Comparison of ENCODE assay signal across 8 cellular contexts in the genomic region with DNA sequence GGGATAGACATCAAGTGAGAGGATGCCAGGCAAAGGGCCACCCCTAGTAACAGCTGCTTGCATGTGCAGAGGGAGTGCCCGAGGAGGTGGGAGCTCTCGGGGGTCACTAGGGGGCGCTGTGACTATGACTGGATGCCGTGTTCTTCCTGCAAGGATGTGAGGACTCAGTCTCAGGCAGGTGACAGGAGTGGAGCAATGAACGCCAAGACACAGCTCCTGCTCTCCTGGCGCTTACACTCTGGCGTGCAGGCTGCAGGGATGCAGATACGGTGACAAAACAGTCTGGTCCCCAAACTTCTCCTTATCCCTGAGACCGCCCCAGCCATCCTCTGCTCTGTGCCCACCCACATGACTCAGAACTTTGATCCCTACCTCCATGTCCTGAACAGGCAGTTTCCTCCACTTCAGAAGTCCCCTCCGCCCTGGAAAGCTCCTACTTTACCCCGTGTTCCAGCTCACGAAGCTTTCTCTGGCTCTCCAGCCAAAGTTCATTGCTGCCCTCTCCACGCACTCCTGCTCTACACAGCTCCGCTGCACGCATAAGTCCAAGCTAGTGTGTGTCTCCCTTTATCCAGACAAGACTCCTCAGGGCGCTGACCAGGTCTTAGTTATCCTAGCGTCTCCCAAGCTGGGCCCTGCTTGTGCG. TPM values are rescaled to one million over a fixed set of nuclear protein-coding genes. Genes with fewer than 3 reads are reported as not detected.
DNase-seq lines count a peak whose midpoint lies in the region; ATAC-seq and TF ChIP-seq lines count a peak whose summit lies in the region.

No MANE protein-coding gene starts in this region.

- peaks cover 4% of the 10 kb centered on the region; the same call in 1 of the 2 replicates for H3K27me3 ChIP-seq in OCI-LY1 (ENCODE audit: insufficient read depth, low read length)
- H3K27me3 ChIP-seq in naive thymus-derived CD4-positive, alpha-beta T cell (ENCODE audit: control insufficient read depth in 2 of 2, insufficient read depth in 2 of 2, low read length in 2 of 2) = no peaks in the 10 kb centered on the region

- ATAC-seq in HG03432 (IDR thresholded peaks at IDR 0.05; ENCODE audit: unreplicated experiment) (peak; percentile 78), HG02623 (IDR thresholded peaks at IDR 0.05; ENCODE audit: unreplicated experiment) (no peak)
- peak; percentile 80 for ATAC-seq in naive thymus-derived CD4-positive, alpha-beta T cell

- H3K36me3 Mint-ChIP-seq in naive thymus-derived CD4-positive, alpha-beta T cell = peaks cover 0 to 3% (median 0%) of the 10 kb centered on the region in 5 donors

- H3K9me3 ChIP-seq in OCI-LY1 (ENCODE audit: low read length) = no peaks in the 10 kb centered on the region
- no peaks in the 10 kb centered on the region for H3K9me3 ChIP-seq in naive thymus-derived CD4-positive, alpha-beta T cell (ENCODE audit: control insufficient read depth in 2 of 3, low read length in 3 of 3)

- H3K9me2 ChIP-seq in OCI-LY1 (ENCODE audit: low read depth, low read length) = no peaks in the 10 kb centered on the region

- H3K27me3 Mint-ChIP-seq in naive thymus-derived CD4-positive, alpha-beta T cell = peaks cover 0 to 5% (median 0%) of the 10 kb centered on the region in 5 donors

- H2AFZ ChIP-seq in OCI-LY1 (ENCODE audit: low read length) = no peak overlapping the region

- intact Hi-C loops in naive thymus-derived CD4-positive, alpha-beta T cell (cut with micrococcal nuclease) = no loop called here

- POLR2A ChIA-PET in naive thymus-derived CD4-positive, alpha-beta T cell (lab: Charles Lee) = interaction anchor here (1.2 to 3.6 kb wide), 2 partner anchors 33 to 35 kb away, joined by 6 to 29 read pairs; a partner anchor contains a TSS

- H3K79me2 ChIP-seq in OCI-LY1 (ENCODE audit: insufficient read depth, low read length) = no peaks in the 10 kb centered on the region

- peaks cover 0 to 18% (median 13%) of the 10 kb centered on the region in 7 donors for H3K4me1 Mint-ChIP-seq in naive thymus-derived CD4-positive, alpha-beta T cell

- no peaks in the 10 kb centered on the region for H3F3A ChIP-seq in OCI-LY1 (ENCODE audit: insufficient read depth, low read length)

- H3K27ac Mint-ChIP-seq in naive thymus-derived CD4-positive, alpha-beta T cell = no peak overlapping the region

- CTCF ChIA-PET in naive thymus-derived CD4-positive, alpha-beta T cell (lab: Charles Lee) = interaction anchor here (0.6 to 6.0 kb wide), 14 partner anchors 9 to 326 kb away, joined by 3 to 101 read pairs (median 6); a partner anchor contains a TSS

- DNase-seq in GF-D8 (lab: John Stamatoyannopoulos, UW) = peak; percentile 15
- peak; percentile 57 for DNase-seq in activated CD8-positive, alpha-beta memory T cell treated with anti-CD3 and anti-CD28 coated beads, Interleukin-2, amount 50 U/mL, for 24 hours (ENCODE audit: extremely low read depth)
- DNase-seq in epithelial cell of proximal tubule (ENCODE audit: low read depth) = no peak
- DNase-seq in naive thymus-derived CD4-positive, alpha-beta T cell = peak; percentile 60 to 84 (median 76)
- peak; percentile 49 to 73 for DNase-seq in stimulated activated CD8-positive, alpha-beta memory T cell treated with anti-CD3 and anti-CD28 coated beads, Interleukin-7, amount 100 ng/mL, for 48 hours (ENCODE audit: extremely low read depth in 1 of 2, low read depth in 1 of 2)

- H3K9ac ChIP-seq in OCI-LY1 (ENCODE audit: low read length) = no peak overlapping the region

- peak overlapping the region in 2 of 10 donors; percentile 7 to 31 for H3K4me3 Mint-ChIP-seq in naive thymus-derived CD4-positive, alpha-beta T cell

- no peaks in the 10 kb centered on the region for H3K9me3 Mint-ChIP-seq in naive thymus-derived CD4-positive, alpha-beta T cell

- H3K4me1 ChIP-seq in OCI-LY1 (ENCODE audit: insufficient read depth, low read length, severe bottlenecking) = peaks cover 4% of the 10 kb centered on the region
- H3K4me1 ChIP-seq in naive thymus-derived CD4-positive, alpha-beta T cell (ENCODE audit: control insufficient read depth in 2 of 2, insufficient read depth in 2 of 2, low read length in 2 of 2) = no peaks in the 10 kb centered on the region

- TF ChIP-seq CTCF in OCI-LY1 (IDR thresholded peaks at IDR 0.05; ENCODE audit: low read length) (peak; percentile 90), epithelial cell of proximal tubule (conservative IDR thresholded peaks at IDR 0.05; ENCODE audit: low read depth, low read length) (peak; percentile 92)

- H3K4me2 ChIP-seq in OCI-LY1 (ENCODE audit: low read length) = no peak overlapping the region

- H3K4me3 ChIP-seq in OCI-LY1 (ENCODE audit: low read depth, low read length, poor library complexity, severe bottlenecking) (no peak overlapping the region), epithelial cell of proximal tubule (ENCODE audit: low read depth, low read length) (peak overlapping the region; percentile 5)
- H3K4me3 ChIP-seq in naive thymus-derived CD4-positive, alpha-beta T cell (ENCODE audit: low read length) = no peak overlapping the region

- peaks cover 7% of the 10 kb centered on the region; the same call in 1 of the 2 replicates for H3K36me3 ChIP-seq in OCI-LY1 (ENCODE audit: insufficient read depth, low read length)
- no peaks in the 10 kb centered on the region for H3K36me3 ChIP-seq in naive thymus-derived CD4-positive, alpha-beta T cell (ENCODE audit: control insufficient read depth in 2 of 3, insufficient read depth in 3 of 3, low read length in 3 of 3)

- H3K27ac ChIP-seq in OCI-LY1 (ENCODE audit: low read depth, low read length, poor library complexity, severe bottlenecking) = no peak overlapping the region
- no peak overlapping the region for H3K27ac ChIP-seq in naive thymus-derived CD4-positive, alpha-beta T cell (ENCODE audit: low read depth, low read length)

- no peaks in the 10 kb centered on the region for H4K20me1 ChIP-seq in OCI-LY1 (ENCODE audit: insufficient read depth, low read length)

RNA-seq across cellular contexts. Expression of a gene that starts 14.7 kb away (rescaled TPM):
- 1.7 and 3.1 TPM in 2 replicates for total RNA-seq in epithelial cell of proximal tubule
- under 1 TPM in 1 of 5 experiments, not detected in 4; 0.39 TPM for total RNA-seq in naive thymus-derived CD4-positive, alpha-beta T cell
- not detected for polyA plus RNA-seq in naive thymus-derived CD4-positive, alpha-beta T cell

RNA-seq across cellular contexts. Expression of a gene that starts 15.5 kb away (rescaled TPM):
- total RNA-seq in epithelial cell of proximal tubule = 159 and 319 TPM in 2 replicates
- total RNA-seq in naive thymus-derived CD4-positive, alpha-beta T cell = 1 to 10 TPM in 4 of 5 experiments, under 1 TPM in 1; 1.00 to 8.9 (median 3.6) TPM
- 1 to 10 TPM; 2.0 to 4.2 TPM for polyA plus RNA-seq in naive thymus-derived CD4-positive, alpha-beta T cell

RNA-seq across cellular contexts. Expression of a gene that starts 30.8 kb away (rescaled TPM):
- total RNA-seq in epithelial cell of proximal tubule = not detected in 2 replicates
- not detected for total RNA-seq in naive thymus-derived CD4-positive, alpha-beta T cell
- polyA plus RNA-seq in naive thymus-derived CD4-positive, alpha-beta T cell = not detected

RNA-seq across cellular contexts. Expression of a gene that starts 34.9 kb away (rescaled TPM):
- 27.2 and 35.4 TPM in 2 replicates for total RNA-seq in epithelial cell of proximal tubule
- 10 to 100 TPM; 19.9 to 22.3 (median 20.5) TPM for total RNA-seq in naive thymus-derived CD4-positive, alpha-beta T cell
- polyA plus RNA-seq in naive thymus-derived CD4-positive, alpha-beta T cell = 10 to 100 TPM; 15.9 to 25.8 TPM

RNA-seq across cellular contexts. Expression of a gene that starts 52.1 kb away (rescaled TPM):
- 21.7 and 43.2 TPM in 2 replicates for total RNA-seq in epithelial cell of proximal tubule
- 10 to 100 TPM; 28.8 to 50.9 (median 36.7) TPM for total RNA-seq in naive thymus-derived CD4-positive, alpha-beta T cell
- 10 to 100 TPM; 31.0 to 35.5 TPM for polyA plus RNA-seq in naive thymus-derived CD4-positive, alpha-beta T cell

Comparison
In these comparisons a context has a peak if more than half of its experiments do, and no peak if none do; other contexts are left out.
1. RNA of a gene that starts 15.5 kb away (total RNA-seq): 159 to 319 TPM in epithelial cell of proximal tubule; 1.00 to 8.9 TPM in naive thymus-derived CD4-positive, alpha-beta T cell; every median in the first group is over 10 times any median in the second.